13 cellular contexts compared by ENCODE assay signal in the genomic region with DNA sequence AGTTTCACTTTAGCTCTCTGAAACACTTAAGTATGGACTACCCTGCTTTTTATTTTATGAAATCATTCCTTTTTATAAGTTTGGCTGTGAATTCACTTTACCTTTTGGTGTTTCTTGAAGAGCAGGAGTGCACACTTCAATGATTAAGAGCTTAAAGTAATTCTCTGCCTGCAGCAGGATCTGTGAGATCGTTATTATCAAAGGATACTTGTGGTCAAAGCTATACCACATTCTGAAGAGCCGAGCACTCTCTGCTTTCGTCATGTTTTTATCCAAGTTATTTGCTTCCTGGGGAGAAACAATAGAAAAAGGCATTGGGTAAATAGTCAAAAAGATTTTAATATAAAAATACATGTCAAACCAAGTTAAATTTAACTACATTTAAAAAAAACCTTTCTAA.
DNase-seq lines count a peak whose midpoint lies in the region; ATAC-seq and TF ChIP-seq lines count a peak whose summit lies in the region.
"Had no signal": no experiment of that assay in that cellular context is flagged by ENCODE, and none has a peak within 500 bp of the region (broad histone marks: within the 10 kb centered on the region; RNA-seq: fewer than 3 reads in every experiment).

No MANE protein-coding gene starts in this region.

- TF ChIP-seq CTCF in natural killer cell (IDR thresholded peaks at IDR 0.05) = no peak
- no peak for TF ChIP-seq CTCF in CD14-positive monocyte (IDR thresholded peaks at IDR 0.05)

- H3K27ac Mint-ChIP-seq in natural killer cell (peak overlapping the region; percentile 4 to 37), CD14-positive monocyte (no peak overlapping the region)

- H3K36me3 Mint-ChIP-seq in natural killer cell (no peaks in the 10 kb centered on the region), CD14-positive monocyte (peaks cover 24 to 39% of the 10 kb centered on the region in 2 donors)

- intact Hi-C loops in natural killer cell (cut with micrococcal nuclease) (no loop called here), CD14-positive monocyte (cut with micrococcal nuclease) (no loop called here)

- H3K27me3 Mint-ChIP-seq in natural killer cell (ENCODE audit: low read depth in 2 of 2) = no peaks in the 10 kb centered on the region
- peaks cover 0 to 4% (median 0%) of the 10 kb centered on the region in 3 donors for H3K27me3 Mint-ChIP-seq in CD14-positive monocyte (ENCODE audit: low read depth in 3 of 3)
- H3K27me3 Mint-ChIP-seq: naive B cell had no signal

- H3K4me1 Mint-ChIP-seq in natural killer cell (peaks cover 20% of the 10 kb centered on the region in 2 donors), CD14-positive monocyte (peaks cover 12% of the 10 kb centered on the region)

- H3K4me3 Mint-ChIP-seq in natural killer cell (peak overlapping the region; percentile 85), CD14-positive monocyte (no peak overlapping the region)

- peak; percentile 38 to 78 (median 62) for ATAC-seq in natural killer cell
- ATAC-seq in HG03432 (IDR thresholded peaks at IDR 0.05; ENCODE audit: unreplicated experiment) = no peak
- ATAC-seq: A549 had no signal

- DNase-seq in NCI-H82 (lab: John Stamatoyannopoulos, UW) (peak; percentile 46), NCI-H82 treated with DMSO at 0.1 percent for 48 hours (lab: John Stamatoyannopoulos, UW; ENCODE audit: unreplicated experiment) (no peak), NAMALWA (ENCODE audit: low spot score) (peak; percentile 25), astrocyte of the hippocampus (ENCODE audit: low read depth, low spot score) (peak; percentile 73), natural killer cell (no peak), COR-L47 (lab: John Stamatoyannopoulos, UW) (no peak), CD14-positive monocyte (ENCODE audit: low spot score) (no peak)
- DNase-seq: activated T-cell treated with anti-CD3 and anti-CD28 coated beads for 4 hours, naive B cell, NCI-H2029 treated with DMSO at 0.1 percent for 48 hours, T1000 had no signal

- H3K9me3 Mint-ChIP-seq in natural killer cell (no peaks in the 10 kb centered on the region), CD14-positive monocyte (peaks cover 0 to 6% (median 2%) of the 10 kb centered on the region in 7 donors)

Comparison
In these comparisons a context has a peak if more than half of its experiments do, and no peak if none do; other contexts are left out.
1. DNase-seq: peak in NCI-H82 (single experiment), NAMALWA (single experiment) and astrocyte of the hippocampus (single experiment); none in NCI-H82 treated with DMSO at 0.1 percent for 48 hours (single experiment), natural killer cell (single experiment), COR-L47 (single experiment) and CD14-positive monocyte (single experiment).
2. H3K27ac Mint-ChIP-seq: peak in natural killer cell (2 of 2); none in CD14-positive monocyte (0 of 7).